8 cellular contexts compared by ENCODE assay signal in the genomic region with DNA sequence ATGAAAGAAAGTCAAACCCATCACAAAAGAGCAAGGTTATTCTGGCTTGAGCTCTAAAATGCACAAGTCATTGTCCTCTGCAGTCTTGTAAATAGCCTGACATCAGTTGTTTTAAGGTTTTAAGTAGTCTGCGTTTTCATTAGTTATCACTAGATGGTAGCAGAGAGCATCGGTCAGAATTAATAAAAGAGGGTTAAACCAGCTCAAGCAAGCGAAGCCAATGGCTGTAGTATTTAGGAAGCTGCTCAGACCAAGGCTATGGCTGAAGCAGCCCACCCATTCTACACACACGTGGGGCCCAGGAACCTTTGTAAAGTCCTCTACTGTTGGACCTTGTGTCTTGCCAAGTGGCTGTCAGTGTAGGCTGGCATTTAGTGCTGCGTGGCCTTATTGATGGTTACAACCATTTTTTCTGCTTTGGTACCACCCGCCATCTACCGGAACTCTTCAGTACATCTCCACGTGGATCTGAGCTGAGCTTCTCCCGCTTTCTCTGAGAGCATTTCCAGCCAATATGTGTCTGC. TPM values are rescaled to one million over a fixed set of nuclear protein-coding genes. Genes with fewer than 3 reads are reported as not detected.
DNase-seq lines count a peak whose midpoint lies in the region; ATAC-seq, FAIRE-seq and TF ChIP-seq lines count a peak whose summit lies in the region.

No MANE protein-coding gene starts in this region.

- H3K36me3 ChIP-seq in CD8-positive, alpha-beta T cell (ENCODE audit: insufficient read depth, low read length): no peaks in the 10 kb centered on the region
- no peaks in the 10 kb centered on the region for H3K36me3 ChIP-seq in sigmoid colon

- no peaks in the 10 kb centered on the region for H3K9me3 ChIP-seq in CD8-positive, alpha-beta T cell (ENCODE audit: low read length)
- no peaks in the 10 kb centered on the region for H3K9me3 ChIP-seq in sigmoid colon

- FAIRE-seq in H54 (lab: Jason Lieb, UNC): peak; percentile 77

- H3K27ac ChIP-seq in CD8-positive, alpha-beta T cell (ENCODE audit: low read depth, low read length): no peak overlapping the region
- H3K27ac ChIP-seq in sigmoid colon: peak overlapping the region in 1 of 4 donors; percentile 11

- H3K27me3 ChIP-seq in CD8-positive, alpha-beta T cell (ENCODE audit: insufficient read depth, low read length): no peaks in the 10 kb centered on the region
- no peaks in the 10 kb centered on the region for H3K27me3 ChIP-seq in sigmoid colon

- H3K27me3 Mint-ChIP-seq in CD8-positive, alpha-beta T cell (ENCODE audit: low read depth): no peaks in the 10 kb centered on the region

- no peaks in the 10 kb centered on the region for H3K9me3 Mint-ChIP-seq in CD8-positive, alpha-beta T cell

- no peaks in the 10 kb centered on the region for H3K4me1 ChIP-seq in CD8-positive, alpha-beta T cell (ENCODE audit: insufficient read depth, low read length)
- H3K4me1 ChIP-seq in sigmoid colon: peaks cover 0 to 4% (median 0%) of the 10 kb centered on the region in 4 donors

- no peaks in the 10 kb centered on the region for H3K36me3 Mint-ChIP-seq in CD8-positive, alpha-beta T cell

- no peak for TF ChIP-seq POLR2A in H54 (IDR thresholded peaks at IDR 0.05; ENCODE audit: low read depth, low read length)
- TF ChIP-seq POLR2A in sigmoid colon (IDR thresholded peaks at IDR 0.05): no peak

- no peak overlapping the region for H3K27ac Mint-ChIP-seq in CD8-positive, alpha-beta T cell

- no peak for TF ChIP-seq EP300 in sigmoid colon (IDR thresholded peaks at IDR 0.05)

- peak; percentile 76 for TF ChIP-seq CTCF in CD8-positive, alpha-beta T cell (IDR thresholded peaks at IDR 0.05)
- TF ChIP-seq CTCF in sigmoid colon (IDR thresholded peaks at IDR 0.05): peak in 3 of 4 experiments; percentile 43 to 69 (median 59)

- intact Hi-C loops in CD8-positive, alpha-beta T cell (cut with DNase I, micrococcal nuclease): no loop called here
- intact Hi-C loops in left ventricle myocardium superior (cut with micrococcal nuclease): loop anchor here (5.0 kb wide), 1 partner anchor 275 kb away; no protein-coding TSS in a partner anchor
- intact Hi-C loops in sigmoid colon (cut with DNase I): loop anchor here (2.0 kb wide), 2 partner anchors 63 to 275 kb away; no protein-coding TSS in a partner anchor

- no peak overlapping the region for H3K4me3 ChIP-seq in CD8-positive, alpha-beta T cell (ENCODE audit: low read depth, low read length)
- no peak overlapping the region for H3K4me3 ChIP-seq in sigmoid colon

- POLR2A ChIA-PET in CD8-positive, alpha-beta T cell (lab: Charles Lee): no interaction called here

- 24 to 32% methylated on average over 9 of the region's 9 CpGs for WGBS in sigmoid colon, 2 donors

- DNase-seq in CD8-positive, alpha-beta T cell: peak in 1 of 7 experiments; percentile 18
- DNase-seq in H54 (ENCODE audit: insufficient read length, low spot score) (peak; percentile 61), NCI-H2227 (lab: John Stamatoyannopoulos, UW; ENCODE audit: unreplicated experiment) (peak; percentile 68), left ventricle myocardium superior (no peak), sigmoid colon (no peak), ecto neural progenitor cell (ENCODE audit: low spot score) (no peak)
- DNase-seq in activated T-cell treated with anti-CD3 and anti-CD28 coated beads, Interleukin-2, amount 50 U/mL, for 48 hours: peak; percentile 24 to 37

- CTCF ChIA-PET in CD8-positive, alpha-beta T cell (lab: Charles Lee): interaction anchor here (0.7 to 2.9 kb wide), 19 partner anchors 8 to 217 kb away, joined by 3 to 12 read pairs (median 3); a partner anchor contains a TSS

- peaks cover 13% of the 10 kb centered on the region for H3K4me1 Mint-ChIP-seq in CD8-positive, alpha-beta T cell (ENCODE audit: low read depth)

- H3K4me3 Mint-ChIP-seq in CD8-positive, alpha-beta T cell: no peak overlapping the region

- ATAC-seq in CD8-positive, alpha-beta T cell: peak; percentile 41
- ATAC-seq in left ventricle myocardium superior (peak; percentile 76), GM19324 (IDR thresholded peaks at IDR 0.05; ENCODE audit: low FRiP score, unreplicated experiment) (no peak)

RNA-seq across cellular contexts. Expression of a gene that starts 13.3 kb away (rescaled TPM):
- total RNA-seq in CD8-positive, alpha-beta T cell: 1 to 10 TPM in 1 of 2 experiments, under 1 TPM in 1; 0.72 to 1.5 TPM
- total RNA-seq in left ventricle myocardium superior (3.9 TPM), sigmoid colon (1 to 10 TPM; 1.4 to 6.1 (median 1.9) TPM)
- polyA plus RNA-seq in sigmoid colon: 10 to 100 TPM in 2 of 3 donors, 1 to 10 TPM in 1; 7.1 to 16.8 (median 12.9) TPM

RNA-seq across cellular contexts. Expression of a gene that starts 20.3 kb away (rescaled TPM):
- total RNA-seq in CD8-positive, alpha-beta T cell: not detected
- total RNA-seq in left ventricle myocardium superior (not detected), sigmoid colon (not detected)
- polyA plus RNA-seq in sigmoid colon: not detected

RNA-seq across cellular contexts. Expression of a gene that starts 46.2 kb away (rescaled TPM):
- total RNA-seq in CD8-positive, alpha-beta T cell: 1 to 10 TPM; 2.6 to 2.8 TPM
- total RNA-seq in left ventricle myocardium superior: 9.6 TPM
- total RNA-seq in sigmoid colon: 10 to 100 TPM in 1 of 4 donors, 1 to 10 TPM in 3; 4.3 to 10.3 (median 6.3) TPM
- 1 to 10 TPM in 2 of 3 donors, under 1 TPM in 1; 0.92 to 2.4 (median 2.1) TPM for polyA plus RNA-seq in sigmoid colon

RNA-seq across cellular contexts. Expression of a gene that starts 57.3 kb away (rescaled TPM):
- 1 to 10 TPM; 1.4 to 2.0 TPM for total RNA-seq in CD8-positive, alpha-beta T cell
- total RNA-seq in left ventricle myocardium superior (2.2 TPM), sigmoid colon (1 to 10 TPM; 3.4 to 8.2 (median 5.3) TPM)
- polyA plus RNA-seq in sigmoid colon: 1 to 10 TPM; 1.8 to 2.7 (median 2.1) TPM

Comparison
In these comparisons a context has a peak if more than half of its experiments do, and no peak if none do; other contexts are left out.
1. DNase-seq: peak in H54 (single experiment), NCI-H2227 (single experiment) and activated T-cell treated with anti-CD3 and anti-CD28 coated beads, Interleukin-2, amount 50 U/mL, for 48 hours (2 of 2); none in left ventricle myocardium superior (single experiment), sigmoid colon (single experiment) and ecto neural progenitor cell (single experiment).
2. intact Hi-C loops: an anchor here in left ventricle myocardium superior (5.0 kb wide) and sigmoid colon (2.0 kb wide); none called in CD8-positive, alpha-beta T cell.